8 cellular contexts compared by ENCODE assay signal in genomic region chr18:21112543-21113105, GRCh38. TPM values are rescaled to one million over a fixed set of nuclear protein-coding genes. Genes with fewer than 3 reads are reported as not detected.
DNase-seq lines count a peak whose midpoint lies in the region; ATAC-seq, FAIRE-seq and TF ChIP-seq lines count a peak whose summit lies in the region.

No MANE protein-coding gene starts in this region.

- ATAC-seq in GM18858 (IDR thresholded peaks at IDR 0.05; ENCODE audit: unreplicated experiment), result no peak

- H3K27ac ChIP-seq in AG04450 (ENCODE audit: low read depth, low read length) (peak overlapping the region; percentile 94), HUES64 (ENCODE audit: low read depth, low read length) (no peak overlapping the region), mucosa of rectum (ENCODE audit: low read depth in 2 of 2, low read length in 2 of 2) (peak overlapping the region; percentile 92)

- no peak for FAIRE-seq in RCC 7860 (lab: Jason Lieb, UNC)

- peaks cover 38% of the 10 kb centered on the region for H3K4me1 ChIP-seq in HUES64 (ENCODE audit: insufficient read depth, low read length)
- H3K4me1 ChIP-seq in mucosa of rectum (ENCODE audit: control insufficient read depth in 2 of 2, insufficient read depth in 2 of 2, low read length in 2 of 2), result peaks cover 9 to 21% of the 10 kb centered on the region in 2 donors

- H3K36me3 ChIP-seq in HUES64 (ENCODE audit: insufficient read depth, low read length) (no peaks in the 10 kb centered on the region), mucosa of rectum (ENCODE audit: control insufficient read depth in 2 of 2, insufficient read depth in 2 of 2, low read length in 2 of 2) (no peaks in the 10 kb centered on the region)

- CTCF ChIA-PET in AG04450 (lab: Charles Lee), result interaction anchor here (0.7 to 1.3 kb wide), 3 partner anchors 68 to 359 kb away, joined by 3 to 5 read pairs (median 5); no protein-coding TSS in a partner anchor

- H3K4me3 ChIP-seq in AG04450 (ENCODE audit: low read depth, low read length) (peak overlapping the region; percentile 82), HUES64 (ENCODE audit: low read length) (peak overlapping the region; percentile 73), mucosa of rectum (ENCODE audit: low read length in 2 of 2) (peak overlapping the region; percentile 83 to 91)

- DNase-seq in AG04450 (ENCODE audit: low read depth, low spot score) (no peak), cerebellum (ENCODE audit: low spot score) (peak; percentile 3), posterior vena cava (ENCODE audit: low spot score) (no peak), RCC 7860 (ENCODE audit: low spot score) (no peak), NCI-H1105 (lab: John Stamatoyannopoulos, UW) (no peak)

- H3K9me3 ChIP-seq in AG04450 (ENCODE audit: control insufficient read depth, insufficient read depth, low read length), result no peaks in the 10 kb centered on the region; the same call in 1 of the 2 replicates
- no peaks in the 10 kb centered on the region for H3K9me3 ChIP-seq in HUES64 (ENCODE audit: insufficient read depth, low read depth, low read length)
- H3K9me3 ChIP-seq in mucosa of rectum (ENCODE audit: control insufficient read depth in 2 of 2, low read length in 2 of 2), result no peaks in the 10 kb centered on the region

- TF ChIP-seq CTCF in AG04450 (IDR thresholded peaks at IDR 0.05; ENCODE audit: low read depth, low read length), result no peak

- 46% methylated on average over 6 of the region's 9 CpGs for WGBS in HUES64

- intact Hi-C loops in posterior vena cava (cut with DNase I), result loop anchor here in 1 of 2 donors (10.0 kb wide), 2 partner anchors 52 to 128 kb away; no protein-coding TSS in a partner anchor

- H3K9ac ChIP-seq in HUES64 (ENCODE audit: low read depth, low read length) (peak overlapping the region; percentile 61; the same call in 1 of the 2 replicates), mucosa of rectum (ENCODE audit: low read depth in 1 of 2, low read length in 2 of 2) (peak overlapping the region; percentile 78 to 83)

- POLR2A ChIA-PET in AG04450 (lab: Yijun Ruan, JAX), result interaction anchor here (1.0 to 2.1 kb wide), 4 partner anchors 12 to 60 kb away, joined by 3 to 28 read pairs (median 7); no protein-coding TSS in a partner anchor

- H3K27me3 ChIP-seq in AG04450 (ENCODE audit: control insufficient read depth, insufficient read depth, low read length), result no peaks in the 10 kb centered on the region
- peaks cover 13% of the 10 kb centered on the region for H3K27me3 ChIP-seq in HUES64 (ENCODE audit: insufficient read depth, low read length)
- H3K27me3 ChIP-seq in mucosa of rectum (ENCODE audit: control insufficient read depth in 2 of 2, insufficient read depth in 2 of 2, low read length in 2 of 2), result no peaks in the 10 kb centered on the region

RNA-seq across cellular contexts. Expression of gene ROCK1, which starts 1.0 kb away (rescaled TPM):
- polyA plus RNA-seq in AG04450 (2011; rRNA removed), result 28.5 and 37.2 TPM in 2 replicates
- 21.8 and 49.8 TPM in 2 replicates for polyA minus RNA-seq in AG04450 (2011; rRNA and poly(A)+ RNA removed)
- 25.0 TPM for polyA plus RNA-seq in HUES64 (2013, experiment 1 of 2)
- polyA plus RNA-seq in HUES64 (2013, experiment 2 of 2), result 29.6 TPM
- total RNA-seq in cerebellum (73.0 TPM), posterior vena cava (100 to 1,000 TPM; 114 to 143 TPM)
